ENCODE assay signal across 1 cellular context in the genomic region with DNA sequence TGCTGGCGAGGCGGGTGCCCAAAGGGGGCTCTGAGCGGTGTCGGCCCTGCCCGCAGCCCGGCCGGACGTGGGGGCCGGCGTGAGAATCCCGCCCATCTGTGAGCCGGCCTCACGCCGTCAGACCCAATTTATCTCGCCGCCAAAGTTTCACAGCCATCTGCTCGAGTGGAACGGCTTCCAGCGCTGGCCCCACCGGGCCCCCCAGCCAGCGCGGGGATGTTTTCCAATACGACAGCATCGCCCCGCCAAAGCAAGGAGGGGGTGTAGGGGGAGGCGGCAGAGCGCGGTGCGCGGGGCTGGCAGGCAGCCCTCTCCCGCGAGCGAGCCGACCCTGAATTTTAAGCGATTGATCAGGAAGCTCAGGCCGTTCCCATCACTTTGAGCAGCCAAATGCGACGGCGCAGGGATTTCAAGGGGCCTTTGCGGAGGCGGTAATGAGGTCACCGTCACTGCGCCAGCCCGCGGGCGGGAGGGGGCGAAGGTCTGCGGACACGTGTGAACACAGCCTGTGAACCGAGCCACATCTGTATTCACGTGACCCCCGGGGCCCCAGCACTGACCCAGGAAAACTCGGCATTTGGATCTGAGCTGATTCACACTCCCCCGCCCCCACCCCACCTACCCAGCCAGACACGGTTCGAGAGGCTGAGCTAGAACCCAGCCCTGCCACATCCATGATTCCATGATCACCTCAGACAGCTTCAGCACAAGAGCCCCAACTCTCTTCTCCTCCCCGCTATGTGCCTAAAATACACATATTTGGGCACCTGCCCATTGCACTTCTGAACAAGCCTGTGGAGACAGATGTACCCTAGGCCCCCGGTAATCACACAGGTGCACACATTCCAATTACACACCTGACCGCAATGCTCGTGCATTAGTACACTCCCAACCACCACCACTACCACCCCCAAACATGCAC.
TF ChIP-seq lines count a peak whose summit lies in the region.

No MANE protein-coding gene starts in this region.

TF ChIP-seq in HepG2, 621 proteins besides CTCF, POLR2A, EP300 and RAD21 (continued from another document):
- TF ChIP-seq ISX (CRISPR knock-in tag; conservative IDR thresholded peaks at IDR 0.05) (peak; percentile 70; the same call in 1 of the 2 replicates), NFIB (CRISPR knock-in tag; IDR thresholded peaks at IDR 0.05; ENCODE audit: borderline replicate concordance) (no peak), ZNF644 (CRISPR knock-in tag; IDR thresholded peaks at IDR 0.05; ENCODE audit: low read depth) (no peak), U2AF2 (IDR thresholded peaks at IDR 0.05; ENCODE audit: low read depth, low read length) (no peak)
- TF ChIP-seq, protein P1, sequence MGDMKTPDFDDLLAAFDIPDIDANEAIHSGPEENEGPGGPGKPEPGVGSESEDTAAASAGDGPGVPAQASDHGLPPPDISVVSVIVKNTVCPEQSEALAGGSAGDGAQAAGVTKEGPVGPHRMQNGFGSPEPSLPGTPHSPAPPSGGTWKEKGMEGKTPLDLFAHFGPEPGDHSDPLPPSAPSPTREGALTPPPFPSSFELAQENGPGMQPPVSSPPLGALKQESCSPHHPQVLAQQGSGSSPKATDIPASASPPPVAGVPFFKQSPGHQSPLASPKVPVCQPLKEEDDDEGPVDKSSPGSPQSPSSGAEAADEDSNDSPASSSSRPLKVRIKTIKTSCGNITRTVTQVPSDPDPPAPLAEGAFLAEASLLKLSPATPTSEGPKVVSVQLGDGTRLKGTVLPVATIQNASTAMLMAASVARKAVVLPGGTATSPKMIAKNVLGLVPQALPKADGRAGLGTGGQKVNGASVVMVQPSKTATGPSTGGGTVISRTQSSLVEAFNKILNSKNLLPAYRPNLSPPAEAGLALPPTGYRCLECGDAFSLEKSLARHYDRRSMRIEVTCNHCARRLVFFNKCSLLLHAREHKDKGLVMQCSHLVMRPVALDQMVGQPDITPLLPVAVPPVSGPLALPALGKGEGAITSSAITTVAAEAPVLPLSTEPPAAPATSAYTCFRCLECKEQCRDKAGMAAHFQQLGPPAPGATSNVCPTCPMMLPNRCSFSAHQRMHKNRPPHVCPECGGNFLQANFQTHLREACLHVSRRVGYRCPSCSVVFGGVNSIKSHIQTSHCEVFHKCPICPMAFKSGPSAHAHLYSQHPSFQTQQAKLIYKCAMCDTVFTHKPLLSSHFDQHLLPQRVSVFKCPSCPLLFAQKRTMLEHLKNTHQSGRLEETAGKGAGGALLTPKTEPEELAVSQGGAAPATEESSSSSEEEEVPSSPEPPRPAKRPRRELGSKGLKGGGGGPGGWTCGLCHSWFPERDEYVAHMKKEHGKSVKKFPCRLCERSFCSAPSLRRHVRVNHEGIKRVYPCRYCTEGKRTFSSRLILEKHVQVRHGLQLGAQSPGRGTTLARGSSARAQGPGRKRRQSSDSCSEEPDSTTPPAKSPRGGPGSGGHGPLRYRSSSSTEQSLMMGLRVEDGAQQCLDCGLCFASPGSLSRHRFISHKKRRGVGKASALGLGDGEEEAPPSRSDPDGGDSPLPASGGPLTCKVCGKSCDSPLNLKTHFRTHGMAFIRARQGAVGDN (CRISPR knock-in tag; IDR thresholded peaks at IDR 0.05), result peak; percentile 89
- TF ChIP-seq, protein P2, sequence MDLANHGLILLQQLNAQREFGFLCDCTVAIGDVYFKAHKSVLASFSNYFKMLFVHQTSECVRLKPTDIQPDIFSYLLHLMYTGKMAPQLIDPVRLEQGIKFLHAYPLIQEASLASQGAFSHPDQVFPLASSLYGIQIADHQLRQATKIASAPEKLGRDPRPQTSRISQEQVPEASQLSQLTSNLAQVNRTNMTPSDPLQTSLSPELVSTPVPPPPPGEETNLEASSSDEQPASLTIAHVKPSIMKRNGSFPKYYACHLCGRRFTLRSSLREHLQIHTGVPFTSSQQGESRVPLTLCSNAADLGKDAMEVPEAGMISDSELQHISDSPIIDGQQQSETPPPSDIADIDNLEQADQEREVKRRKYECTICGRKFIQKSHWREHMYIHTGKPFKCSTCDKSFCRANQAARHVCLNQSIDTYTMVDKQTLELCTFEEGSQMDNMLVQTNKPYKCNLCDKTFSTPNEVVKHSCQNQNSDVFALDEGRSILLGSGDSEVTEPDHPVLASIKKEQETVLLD (CRISPR knock-in tag; IDR thresholded peaks at IDR 0.05; ENCODE audit: low read depth), result no peak; the same call in 1 of the 2 replicates
